ENCODE assay signal across 11 cellular contexts in the genomic region with DNA sequence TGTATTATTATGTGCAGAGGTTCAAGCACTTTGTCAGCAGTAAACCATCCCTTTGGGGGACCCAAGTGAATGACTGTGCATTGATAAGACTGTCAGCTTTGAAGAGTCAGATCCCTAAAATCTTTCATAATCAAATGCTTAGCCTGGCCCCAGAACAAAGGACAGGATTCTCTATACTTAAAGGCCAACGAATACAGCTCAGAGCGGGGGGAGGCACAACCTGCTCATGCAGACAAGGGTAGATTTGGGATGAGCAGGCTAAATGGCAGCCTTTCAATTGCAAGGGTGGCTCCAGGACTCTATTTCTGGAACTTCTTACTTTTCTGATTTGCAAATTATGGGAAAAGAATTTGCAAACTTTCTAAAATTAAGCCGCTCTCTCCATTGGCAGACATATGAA.
"Had no signal": no experiment of that assay in that cellular context is flagged by ENCODE, and none has a peak within 500 bp of the region (broad histone marks: within the 10 kb centered on the region; RNA-seq: fewer than 3 reads in every experiment).

No MANE protein-coding gene starts in this region.

- H3K9me3 ChIP-seq: heart left ventricle, neutrophil had no signal

- H3K27ac Mint-ChIP-seq: activated CD4-positive, alpha-beta memory T cell treated with anti-CD3 and anti-CD28 coated beads for 36 hours; activated naive CD8-positive, alpha-beta T cell treated with anti-CD3 and anti-CD28 coated beads for 36 hours had no signal

- H3K9me3 Mint-ChIP-seq: activated CD4-positive, alpha-beta memory T cell treated with anti-CD3 and anti-CD28 coated beads for 36 hours; activated naive CD8-positive, alpha-beta T cell treated with anti-CD3 and anti-CD28 coated beads for 36 hours; activated T-cell treated with anti-CD3 and anti-CD28 coated beads, Interleukin-2, amount 50 U/mL, for 4 hours had no signal

- H3K27me3 Mint-ChIP-seq: activated CD4-positive, alpha-beta memory T cell treated with anti-CD3 and anti-CD28 coated beads for 36 hours; activated naive CD8-positive, alpha-beta T cell treated with anti-CD3 and anti-CD28 coated beads for 36 hours had no signal

- H3K4me1 Mint-ChIP-seq: activated naive CD8-positive, alpha-beta T cell treated with anti-CD3 and anti-CD28 coated beads for 36 hours had no signal

- H3K4me3 ChIP-seq: heart left ventricle had no signal

- H3K4me3 Mint-ChIP-seq: activated CD4-positive, alpha-beta memory T cell treated with anti-CD3 and anti-CD28 coated beads for 36 hours; activated naive CD8-positive, alpha-beta T cell treated with anti-CD3 and anti-CD28 coated beads for 36 hours; activated T-cell treated with anti-CD3 and anti-CD28 coated beads, Interleukin-2, amount 50 U/mL, for 4 hours had no signal

- ATAC-seq: activated T-cell treated with anti-CD3 and anti-CD28 coated beads, Interleukin-2, amount 50 U/mL, for 4 hours had no signal

- DNase-seq: activated CD4-positive, alpha-beta memory T cell treated with anti-CD3 and anti-CD28 coated beads for 36 hours; activated CD4-positive, CD25-positive, alpha-beta regulatory T cell treated with anti-CD3 and anti-CD28 coated beads, Interleukin-2, amount 50 U/mL, for 72 hours; activated gamma-delta T cell; activated naive CD8-positive, alpha-beta T cell treated with anti-CD3 and anti-CD28 coated beads for 36 hours; activated T-cell treated with anti-CD3 and anti-CD28 coated beads, Interleukin-2, amount 50 U/mL, for 4 hours; foreskin melanocyte; islet precursor cell; mesendoderm; small intestine had no signal

- H3K27ac ChIP-seq: neutrophil had no signal

- H3K27me3 ChIP-seq: heart left ventricle, neutrophil had no signal
